Comparison of ENCODE assay signal across 8 cellular contexts in genomic region chr1:229661022-229661877, GRCh38. TPM values are rescaled to one million over a fixed set of nuclear protein-coding genes. Genes with fewer than 3 reads are reported as not detected.
A peak's percentile ranks its signal among the peaks of the same experiment; 100 is the strongest.
DNase-seq lines count a peak whose midpoint lies in the region; ATAC-seq and TF ChIP-seq lines count a peak whose summit lies in the region.

No MANE protein-coding gene starts in this region.

- H3K4me1 Mint-ChIP-seq in CD4-positive, alpha-beta T cell (ENCODE audit: low read depth), result peaks cover 6% of the 10 kb centered on the region
- peaks cover 10% of the 10 kb centered on the region for H3K4me1 Mint-ChIP-seq in osteocyte (ENCODE audit: unreplicated experiment)

- CTCF ChIA-PET in CD4-positive, alpha-beta T cell (lab: Charles Lee), result interaction anchor here (0.6 to 1.5 kb wide), 7 partner anchors 11 to 644 kb away, joined by 3 to 10 read pairs (median 4); no protein-coding TSS in a partner anchor

- no peak overlapping the region for H3K4me3 Mint-ChIP-seq in CD4-positive, alpha-beta T cell
- H3K4me3 Mint-ChIP-seq in osteocyte (ENCODE audit: unreplicated experiment), result no peak overlapping the region

- no peaks in the 10 kb centered on the region for H3K9me3 Mint-ChIP-seq in CD4-positive, alpha-beta T cell
- H3K9me3 Mint-ChIP-seq in osteocyte (ENCODE audit: unreplicated experiment), result no peaks in the 10 kb centered on the region

- H3K4me3 ChIP-seq in tibial artery, result no peak overlapping the region

- in situ Hi-C loops in KBM-7 (cut with MboI; ENCODE audit: low pct_unique_long_range_greater_than_20kb, low sequenced_read_pairs), result loop anchor here (25.0 kb wide), 1 partner anchor 651 kb away; no protein-coding TSS in a partner anchor

- peak overlapping the region; percentile 51 for H3K27ac Mint-ChIP-seq in CD4-positive, alpha-beta T cell
- H3K27ac Mint-ChIP-seq in osteocyte (ENCODE audit: unreplicated experiment), result peak overlapping the region; percentile 54

- H3K27ac ChIP-seq in CD4-positive, alpha-beta T cell (ENCODE audit: low read depth, low read length), result no peak overlapping the region
- H3K27ac ChIP-seq in foreskin keratinocyte, result no peak overlapping the region
- no peak overlapping the region for H3K27ac ChIP-seq in tibial artery

- H3K36me3 Mint-ChIP-seq in CD4-positive, alpha-beta T cell (ENCODE audit: low read depth), result peaks cover 36% of the 10 kb centered on the region
- H3K36me3 Mint-ChIP-seq in osteocyte (ENCODE audit: unreplicated experiment), result peaks cover 21% of the 10 kb centered on the region

- H3K9me3 ChIP-seq in CD4-positive, alpha-beta T cell (ENCODE audit: control insufficient read depth, low read length), result no peaks in the 10 kb centered on the region
- no peaks in the 10 kb centered on the region for H3K9me3 ChIP-seq in tibial artery

- H3K27me3 ChIP-seq in CD4-positive, alpha-beta T cell (ENCODE audit: control insufficient read depth, insufficient read depth, low read length), result no peaks in the 10 kb centered on the region
- H3K27me3 ChIP-seq in foreskin keratinocyte, result no peaks in the 10 kb centered on the region
- no peaks in the 10 kb centered on the region for H3K27me3 ChIP-seq in tibial artery

- H3K27me3 Mint-ChIP-seq in CD4-positive, alpha-beta T cell, result no peaks in the 10 kb centered on the region
- H3K27me3 Mint-ChIP-seq in osteocyte (ENCODE audit: unreplicated experiment), result no peaks in the 10 kb centered on the region

- peak; percentile 89 for ATAC-seq in CD4-positive, alpha-beta T cell (ENCODE audit: poor library complexity)
- peak; percentile 74 for ATAC-seq in foreskin keratinocyte

- POLR2A ChIA-PET in CD4-positive, alpha-beta T cell (lab: Charles Lee), result no interaction called here

- peak; percentile 86 for TF ChIP-seq CTCF in CD4-positive, alpha-beta T cell (IDR thresholded peaks at IDR 0.05)
- TF ChIP-seq CTCF in GM20000 (IDR thresholded peaks at IDR 0.05; ENCODE audit: extremely low read depth, missing control alignments) (peak; percentile 78), foreskin keratinocyte (conservative IDR thresholded peaks at IDR 0.05) (peak; percentile 90), osteocyte (IDR thresholded peaks at IDR 0.05) (peak; percentile 92), tibial artery (IDR thresholded peaks at IDR 0.05) (peak; percentile 92 to 95)

- intact Hi-C loops in CD4-positive, alpha-beta T cell (cut with DNase I, micrococcal nuclease), result loop anchor here (1.0 to 5.0 kb wide), 4 partner anchors 446 to 649 kb away; no protein-coding TSS in a partner anchor
- intact Hi-C loops in tibial artery (cut with DNase I; ENCODE audit: low total_unique reads), result loop anchor here (2.0 to 10.0 kb wide), 2 partner anchors 414 to 650 kb away; no protein-coding TSS in a partner anchor

- DNase-seq in CD4-positive, alpha-beta T cell, result peak; percentile 55 to 80 (median 64)
- DNase-seq in GM20000 (ENCODE audit: low spot score) (peak; percentile 79), KBM-7 (peak; percentile 81), RPMI7951 (ENCODE audit: low read depth) (peak; percentile 48), foreskin keratinocyte (peak in 1 of 2 donors; percentile 43), osteocyte (ENCODE audit: extremely low spot score, unreplicated experiment) (peak; percentile 91), tibial artery (peak; percentile 83 to 88)
- peak; percentile 54 for DNase-seq in activated effector memory CD4-positive, alpha-beta T cell treated with Interleukin-2 at 50 U/mL for 16 hours

- H3K36me3 ChIP-seq in tibial artery, result peaks cover 8 to 27% (median 12%) of the 10 kb centered on the region in 3 donors

- H3K4me1 ChIP-seq in foreskin keratinocyte, result peaks cover 6% of the 10 kb centered on the region
- no peaks in the 10 kb centered on the region for H3K4me1 ChIP-seq in tibial artery

RNA-seq across cellular contexts. Expression of gene URB2, which starts 35.2 kb away (rescaled TPM):
- total RNA-seq in CD4-positive, alpha-beta T cell, result 1 to 10 TPM; 4.1 to 4.2 TPM
- 4.7 and 6.3 TPM in 2 replicates for total RNA-seq in RPMI7951 (2014; rRNA removed; shearing (Covaris generic))
- total RNA-seq in foreskin keratinocyte, result 15.7 and 17.8 TPM in 2 replicates
- 3.6 and 5.2 TPM in 2 replicates for polyA plus RNA-seq in foreskin keratinocyte
- total RNA-seq in osteocyte, result 11.1 and 11.5 TPM in 2 replicates

RNA-seq across cellular contexts. Expression of gene TAF5L, which starts 35.3 kb away (rescaled TPM):
- 10 to 100 TPM; 19.5 to 21.9 TPM for total RNA-seq in CD4-positive, alpha-beta T cell
- 13.5 and 13.9 TPM in 2 replicates for total RNA-seq in RPMI7951 (2014; rRNA removed; shearing (Covaris generic))
- total RNA-seq in foreskin keratinocyte, result 25.5 and 26.1 TPM in 2 replicates
- 10.9 and 13.5 TPM in 2 replicates for polyA plus RNA-seq in foreskin keratinocyte
- total RNA-seq in osteocyte, result 18.3 and 18.4 TPM in 2 replicates
